In the genomic region with DNA sequence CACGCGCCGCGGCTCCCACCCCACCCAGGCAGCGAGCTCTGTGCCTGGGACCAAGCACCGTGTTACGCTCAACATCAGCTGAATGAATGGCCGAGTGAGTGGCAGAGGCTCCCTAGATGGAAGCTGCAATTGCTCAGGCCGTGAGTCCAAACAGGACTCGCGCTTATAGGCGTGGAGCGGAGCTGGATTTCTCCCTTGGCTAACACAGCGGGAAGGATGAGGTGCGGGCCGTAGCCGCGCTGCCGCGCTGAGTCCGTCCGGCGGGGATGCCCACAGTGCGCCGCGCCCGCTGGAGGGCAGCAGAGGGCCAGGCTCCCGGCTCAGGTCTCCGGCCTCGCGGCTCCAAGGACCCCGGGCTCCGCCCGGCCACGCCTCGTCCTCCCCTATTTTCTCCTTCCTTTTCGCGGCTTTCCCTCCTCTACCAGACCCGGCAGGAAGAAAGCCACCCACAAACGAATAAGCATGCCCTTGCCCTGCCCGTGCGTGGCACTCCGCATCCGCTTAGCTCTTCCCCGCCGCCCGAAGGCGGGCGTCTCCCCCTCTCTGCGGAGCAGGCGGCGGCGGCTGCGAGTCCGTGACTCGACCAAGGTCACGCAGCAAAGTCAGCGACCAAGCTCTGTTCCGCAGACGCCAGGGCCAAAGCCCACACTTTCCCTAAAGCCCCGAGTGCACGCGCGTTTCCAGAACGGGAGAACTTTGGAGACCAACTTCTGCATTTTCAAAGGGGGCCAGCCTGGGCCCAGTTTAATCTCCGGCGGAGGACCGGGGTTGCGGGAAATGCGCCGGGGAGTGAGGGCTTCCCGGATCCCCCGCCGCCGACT, we compare ENCODE assay signal across 1 cellular context.
TF ChIP-seq lines count a peak whose summit lies in the region.

No MANE protein-coding gene starts in this region.

TF ChIP-seq in WTC11, 78 proteins besides CTCF, POLR2A, EP300 and RAD21 (continued from another document):
- TF ChIP-seq, protein P1, sequence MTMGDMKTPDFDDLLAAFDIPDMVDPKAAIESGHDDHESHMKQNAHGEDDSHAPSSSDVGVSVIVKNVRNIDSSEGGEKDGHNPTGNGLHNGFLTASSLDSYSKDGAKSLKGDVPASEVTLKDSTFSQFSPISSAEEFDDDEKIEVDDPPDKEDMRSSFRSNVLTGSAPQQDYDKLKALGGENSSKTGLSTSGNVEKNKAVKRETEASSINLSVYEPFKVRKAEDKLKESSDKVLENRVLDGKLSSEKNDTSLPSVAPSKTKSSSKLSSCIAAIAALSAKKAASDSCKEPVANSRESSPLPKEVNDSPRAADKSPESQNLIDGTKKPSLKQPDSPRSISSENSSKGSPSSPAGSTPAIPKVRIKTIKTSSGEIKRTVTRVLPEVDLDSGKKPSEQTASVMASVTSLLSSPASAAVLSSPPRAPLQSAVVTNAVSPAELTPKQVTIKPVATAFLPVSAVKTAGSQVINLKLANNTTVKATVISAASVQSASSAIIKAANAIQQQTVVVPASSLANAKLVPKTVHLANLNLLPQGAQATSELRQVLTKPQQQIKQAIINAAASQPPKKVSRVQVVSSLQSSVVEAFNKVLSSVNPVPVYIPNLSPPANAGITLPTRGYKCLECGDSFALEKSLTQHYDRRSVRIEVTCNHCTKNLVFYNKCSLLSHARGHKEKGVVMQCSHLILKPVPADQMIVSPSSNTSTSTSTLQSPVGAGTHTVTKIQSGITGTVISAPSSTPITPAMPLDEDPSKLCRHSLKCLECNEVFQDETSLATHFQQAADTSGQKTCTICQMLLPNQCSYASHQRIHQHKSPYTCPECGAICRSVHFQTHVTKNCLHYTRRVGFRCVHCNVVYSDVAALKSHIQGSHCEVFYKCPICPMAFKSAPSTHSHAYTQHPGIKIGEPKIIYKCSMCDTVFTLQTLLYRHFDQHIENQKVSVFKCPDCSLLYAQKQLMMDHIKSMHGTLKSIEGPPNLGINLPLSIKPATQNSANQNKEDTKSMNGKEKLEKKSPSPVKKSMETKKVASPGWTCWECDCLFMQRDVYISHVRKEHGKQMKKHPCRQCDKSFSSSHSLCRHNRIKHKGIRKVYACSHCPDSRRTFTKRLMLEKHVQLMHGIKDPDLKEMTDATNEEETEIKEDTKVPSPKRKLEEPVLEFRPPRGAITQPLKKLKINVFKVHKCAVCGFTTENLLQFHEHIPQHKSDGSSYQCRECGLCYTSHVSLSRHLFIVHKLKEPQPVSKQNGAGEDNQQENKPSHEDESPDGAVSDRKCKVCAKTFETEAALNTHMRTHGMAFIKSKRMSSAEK (CRISPR knock-in tag; IDR thresholded peaks at IDR 0.05; ENCODE audit: borderline replicate concordance): no peak
- TF ChIP-seq NR3C1 (CRISPR knock-in tag; conservative IDR thresholded peaks at IDR 0.05; ENCODE audit: low read depth) (no peak), CREM (CRISPR knock-in tag; IDR thresholded peaks at IDR 0.05) (no peak), NFATC4 (CRISPR knock-in tag; IDR thresholded peaks at IDR 0.05) (no peak), SOX15 (CRISPR knock-in tag; IDR thresholded peaks at IDR 0.05) (no peak), ZNF396 (CRISPR knock-in tag; IDR thresholded peaks at IDR 0.05; ENCODE audit: borderline replicate concordance) (no peak), ZNF416 (CRISPR knock-in tag; IDR thresholded peaks at IDR 0.05) (no peak), FOXK1 (CRISPR knock-in tag; IDR thresholded peaks at IDR 0.05) (no peak), ATF1 (CRISPR knock-in tag; IDR thresholded peaks at IDR 0.05) (no peak), PRRX2 (CRISPR knock-in tag; IDR thresholded peaks at IDR 0.05) (no peak), GTF2I (CRISPR knock-in tag; conservative IDR thresholded peaks at IDR 0.05) (peak; percentile 81; the same call in 1 of the 2 replicates), CBFB (CRISPR knock-in tag; IDR thresholded peaks at IDR 0.05; ENCODE audit: low read depth) (no peak), JAZF1 (CRISPR knock-in tag; IDR thresholded peaks at IDR 0.05) (no peak), SMAD3 (CRISPR knock-in tag; IDR thresholded peaks at IDR 0.05; ENCODE audit: borderline replicate concordance) (no peak)
- TF ChIP-seq, protein P2, sequence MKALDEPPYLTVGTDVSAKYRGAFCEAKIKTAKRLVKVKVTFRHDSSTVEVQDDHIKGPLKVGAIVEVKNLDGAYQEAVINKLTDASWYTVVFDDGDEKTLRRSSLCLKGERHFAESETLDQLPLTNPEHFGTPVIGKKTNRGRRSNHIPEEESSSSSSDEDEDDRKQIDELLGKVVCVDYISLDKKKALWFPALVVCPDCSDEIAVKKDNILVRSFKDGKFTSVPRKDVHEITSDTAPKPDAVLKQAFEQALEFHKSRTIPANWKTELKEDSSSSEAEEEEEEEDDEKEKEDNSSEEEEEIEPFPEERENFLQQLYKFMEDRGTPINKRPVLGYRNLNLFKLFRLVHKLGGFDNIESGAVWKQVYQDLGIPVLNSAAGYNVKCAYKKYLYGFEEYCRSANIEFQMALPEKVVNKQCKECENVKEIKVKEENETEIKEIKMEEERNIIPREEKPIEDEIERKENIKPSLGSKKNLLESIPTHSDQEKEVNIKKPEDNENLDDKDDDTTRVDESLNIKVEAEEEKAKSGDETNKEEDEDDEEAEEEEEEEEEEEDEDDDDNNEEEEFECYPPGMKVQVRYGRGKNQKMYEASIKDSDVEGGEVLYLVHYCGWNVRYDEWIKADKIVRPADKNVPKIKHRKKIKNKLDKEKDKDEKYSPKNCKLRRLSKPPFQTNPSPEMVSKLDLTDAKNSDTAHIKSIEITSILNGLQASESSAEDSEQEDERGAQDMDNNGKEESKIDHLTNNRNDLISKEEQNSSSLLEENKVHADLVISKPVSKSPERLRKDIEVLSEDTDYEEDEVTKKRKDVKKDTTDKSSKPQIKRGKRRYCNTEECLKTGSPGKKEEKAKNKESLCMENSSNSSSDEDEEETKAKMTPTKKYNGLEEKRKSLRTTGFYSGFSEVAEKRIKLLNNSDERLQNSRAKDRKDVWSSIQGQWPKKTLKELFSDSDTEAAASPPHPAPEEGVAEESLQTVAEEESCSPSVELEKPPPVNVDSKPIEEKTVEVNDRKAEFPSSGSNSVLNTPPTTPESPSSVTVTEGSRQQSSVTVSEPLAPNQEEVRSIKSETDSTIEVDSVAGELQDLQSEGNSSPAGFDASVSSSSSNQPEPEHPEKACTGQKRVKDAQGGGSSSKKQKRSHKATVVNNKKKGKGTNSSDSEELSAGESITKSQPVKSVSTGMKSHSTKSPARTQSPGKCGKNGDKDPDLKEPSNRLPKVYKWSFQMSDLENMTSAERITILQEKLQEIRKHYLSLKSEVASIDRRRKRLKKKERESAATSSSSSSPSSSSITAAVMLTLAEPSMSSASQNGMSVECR (CRISPR knock-in tag; IDR thresholded peaks at IDR 0.05; ENCODE audit: borderline replicate concordance): peak; percentile 65
- TF ChIP-seq, protein P3, sequence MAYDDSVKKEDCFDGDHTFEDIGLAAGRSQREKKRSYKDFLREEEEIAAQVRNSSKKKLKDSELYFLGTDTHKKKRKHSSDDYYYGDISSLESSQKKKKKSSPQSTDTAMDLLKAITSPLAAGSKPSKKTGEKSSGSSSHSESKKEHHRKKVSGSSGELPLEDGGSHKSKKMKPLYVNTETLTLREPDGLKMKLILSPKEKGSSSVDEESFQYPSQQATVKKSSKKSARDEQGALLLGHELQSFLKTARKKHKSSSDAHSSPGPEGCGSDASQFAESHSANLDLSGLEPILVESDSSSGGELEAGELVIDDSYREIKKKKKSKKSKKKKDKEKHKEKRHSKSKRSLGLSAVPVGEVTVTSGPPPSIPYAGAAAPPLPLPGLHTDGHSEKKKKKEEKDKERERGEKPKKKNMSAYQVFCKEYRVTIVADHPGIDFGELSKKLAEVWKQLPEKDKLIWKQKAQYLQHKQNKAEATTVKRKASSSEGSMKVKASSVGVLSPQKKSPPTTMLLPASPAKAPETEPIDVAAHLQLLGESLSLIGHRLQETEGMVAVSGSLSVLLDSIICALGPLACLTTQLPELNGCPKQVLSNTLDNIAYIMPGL (CRISPR knock-in tag; IDR thresholded peaks at IDR 0.05): peak; percentile 73; the same call in 1 of the 2 replicates
- TF ChIP-seq, protein P4, sequence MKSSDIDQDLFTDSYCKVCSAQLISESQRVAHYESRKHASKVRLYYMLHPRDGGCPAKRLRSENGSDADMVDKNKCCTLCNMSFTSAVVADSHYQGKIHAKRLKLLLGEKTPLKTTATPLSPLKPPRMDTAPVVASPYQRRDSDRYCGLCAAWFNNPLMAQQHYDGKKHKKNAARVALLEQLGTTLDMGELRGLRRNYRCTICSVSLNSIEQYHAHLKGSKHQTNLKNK (CRISPR knock-in tag; IDR thresholded peaks at IDR 0.05): no peak
- TF ChIP-seq, protein P5, sequence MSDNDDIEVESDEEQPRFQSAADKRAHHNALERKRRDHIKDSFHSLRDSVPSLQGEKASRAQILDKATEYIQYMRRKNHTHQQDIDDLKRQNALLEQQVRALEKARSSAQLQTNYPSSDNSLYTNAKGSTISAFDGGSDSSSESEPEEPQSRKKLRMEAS (CRISPR knock-in tag; IDR thresholded peaks at IDR 0.05): peak; percentile 81
- TF ChIP-seq, protein P6, sequence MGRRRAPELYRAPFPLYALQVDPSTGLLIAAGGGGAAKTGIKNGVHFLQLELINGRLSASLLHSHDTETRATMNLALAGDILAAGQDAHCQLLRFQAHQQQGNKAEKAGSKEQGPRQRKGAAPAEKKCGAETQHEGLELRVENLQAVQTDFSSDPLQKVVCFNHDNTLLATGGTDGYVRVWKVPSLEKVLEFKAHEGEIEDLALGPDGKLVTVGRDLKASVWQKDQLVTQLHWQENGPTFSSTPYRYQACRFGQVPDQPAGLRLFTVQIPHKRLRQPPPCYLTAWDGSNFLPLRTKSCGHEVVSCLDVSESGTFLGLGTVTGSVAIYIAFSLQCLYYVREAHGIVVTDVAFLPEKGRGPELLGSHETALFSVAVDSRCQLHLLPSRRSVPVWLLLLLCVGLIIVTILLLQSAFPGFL (CRISPR knock-in tag; IDR thresholded peaks at IDR 0.05; ENCODE audit: borderline replicate concordance): no peak
